ENCODE assay signal across 21 cellular contexts in genomic region chr13:99962242-99962641, GRCh38. TPM values are rescaled to one million over a fixed set of nuclear protein-coding genes. Genes with fewer than 3 reads are reported as not detected.
"Had no signal": no experiment of that assay in that cellular context is flagged by ENCODE, and none has a peak within 500 bp of the region (broad histone marks: within the 10 kb centered on the region; RNA-seq: fewer than 3 reads in every experiment).

No MANE protein-coding gene starts in this region.

- DNase-seq: activated B cell treated with CpG ODN at 0.5 μM for 24 hours; activated CD4-positive, alpha-beta T cell treated with anti-CD3 and anti-CD28 coated beads, Interleukin-2, amount 10 ng/mL, durations not matched to agents 24 days and 14 days; activated naive CD4-positive, alpha-beta T cell treated with anti-CD3 and anti-CD28 coated beads, Interleukin-2, amount 10 ng/mL, durations not matched to agents 7 days and 5 days; activated T-cell treated with anti-CD3 and anti-CD28 coated beads for 4 hours; adrenal gland; cortex of kidney; effector memory CD8-positive, alpha-beta T cell; hippocampal formation; mesendoderm; nephron progenitor cell; sigmoid colon; stimulated activated CD4-positive, alpha-beta T cell treated with anti-CD3 and anti-CD28 coated beads, Interleukin-12 subunit alpha, Interleukin-12 subunit beta, amount 100 ng/mL, for 4 hours; stimulated activated naive CD4-positive, alpha-beta T cell treated with Interleukin-2 at 50 U/mL for 16 hours; trophoblast cell had no signal

- H3K4me3 ChIP-seq: adrenal gland, gastroesophageal sphincter, sigmoid colon had no signal

- H3K4me3 Mint-ChIP-seq: activated B cell treated with CpG ODN at 0.5 μM for 24 hours; activated CD4-positive, alpha-beta T cell treated with anti-CD3 and anti-CD28 coated beads, Interleukin-2, amount 10 ng/mL, durations not matched to agents 24 days and 14 days; activated naive CD4-positive, alpha-beta T cell treated with anti-CD3 and anti-CD28 coated beads, Interleukin-2, amount 10 ng/mL, durations not matched to agents 7 days and 5 days; activated T-helper 17 cell treated with anti-CD3 and anti-CD28 coated beads, Interleukin-2, amount 50 U/mL, for 72 hours; effector memory CD8-positive, alpha-beta T cell; nephron progenitor cell had no signal

- H3K9me3 Mint-ChIP-seq: activated B cell treated with CpG ODN at 0.5 μM for 24 hours; activated naive CD4-positive, alpha-beta T cell treated with anti-CD3 and anti-CD28 coated beads, Interleukin-2, amount 10 ng/mL, durations not matched to agents 7 days and 5 days; activated T-helper 17 cell treated with anti-CD3 and anti-CD28 coated beads, Interleukin-2, amount 50 U/mL, for 72 hours; effector memory CD8-positive, alpha-beta T cell; nephron progenitor cell had no signal

- ATAC-seq: activated T-helper 17 cell treated with anti-CD3 and anti-CD28 coated beads, Interleukin-2, amount 50 U/mL, for 72 hours; effector memory CD8-positive, alpha-beta T cell; gastroesophageal sphincter had no signal

- H3K27ac Mint-ChIP-seq: activated B cell treated with CpG ODN at 0.5 μM for 24 hours; activated CD4-positive, alpha-beta T cell treated with anti-CD3 and anti-CD28 coated beads, Interleukin-2, amount 10 ng/mL, durations not matched to agents 24 days and 14 days; activated naive CD4-positive, alpha-beta T cell treated with anti-CD3 and anti-CD28 coated beads, Interleukin-2, amount 10 ng/mL, durations not matched to agents 7 days and 5 days; activated T-helper 17 cell treated with anti-CD3 and anti-CD28 coated beads, Interleukin-2, amount 50 U/mL, for 72 hours; effector memory CD8-positive, alpha-beta T cell; nephron progenitor cell had no signal

- H3K27ac ChIP-seq: adrenal gland, gastroesophageal sphincter, sigmoid colon had no signal

- H3K36me3 ChIP-seq: adrenal gland, gastroesophageal sphincter, sigmoid colon had no signal

- H3K9me3 ChIP-seq: adrenal gland, gastroesophageal sphincter, sigmoid colon had no signal

RNA-seq across cellular contexts. Expression of gene ZIC5, which starts 9.3 kb away (rescaled TPM):
- total RNA-seq: activated B cell treated with CpG ODN at 0.5 μM for 24 hours; activated CD4-positive, alpha-beta T cell treated with anti-CD3 and anti-CD28 coated beads, Interleukin-2, amount 10 ng/mL, durations not matched to agents 24 days and 14 days; activated CD8-positive, alpha-beta memory T cell treated with anti-CD3 and anti-CD28 coated beads for 36 hours; epithelial cell of proximal tubule; gastroesophageal sphincter; kidney epithelial cell; liver; pulmonary artery endothelial cell; sigmoid colon had no signal
- polyA plus RNA-seq: adrenal gland, liver, sigmoid colon had no signal

RNA-seq across cellular contexts. Expression of gene ZIC2, which starts 19.3 kb away (rescaled TPM):
- total RNA-seq: activated B cell treated with CpG ODN at 0.5 μM for 24 hours; activated CD4-positive, alpha-beta T cell treated with anti-CD3 and anti-CD28 coated beads, Interleukin-2, amount 10 ng/mL, durations not matched to agents 24 days and 14 days; activated CD8-positive, alpha-beta memory T cell treated with anti-CD3 and anti-CD28 coated beads for 36 hours; epithelial cell of proximal tubule; gastroesophageal sphincter; kidney epithelial cell; liver; pulmonary artery endothelial cell; sigmoid colon had no signal
- polyA plus RNA-seq: adrenal gland, liver had no signal
